In the genomic region with DNA sequence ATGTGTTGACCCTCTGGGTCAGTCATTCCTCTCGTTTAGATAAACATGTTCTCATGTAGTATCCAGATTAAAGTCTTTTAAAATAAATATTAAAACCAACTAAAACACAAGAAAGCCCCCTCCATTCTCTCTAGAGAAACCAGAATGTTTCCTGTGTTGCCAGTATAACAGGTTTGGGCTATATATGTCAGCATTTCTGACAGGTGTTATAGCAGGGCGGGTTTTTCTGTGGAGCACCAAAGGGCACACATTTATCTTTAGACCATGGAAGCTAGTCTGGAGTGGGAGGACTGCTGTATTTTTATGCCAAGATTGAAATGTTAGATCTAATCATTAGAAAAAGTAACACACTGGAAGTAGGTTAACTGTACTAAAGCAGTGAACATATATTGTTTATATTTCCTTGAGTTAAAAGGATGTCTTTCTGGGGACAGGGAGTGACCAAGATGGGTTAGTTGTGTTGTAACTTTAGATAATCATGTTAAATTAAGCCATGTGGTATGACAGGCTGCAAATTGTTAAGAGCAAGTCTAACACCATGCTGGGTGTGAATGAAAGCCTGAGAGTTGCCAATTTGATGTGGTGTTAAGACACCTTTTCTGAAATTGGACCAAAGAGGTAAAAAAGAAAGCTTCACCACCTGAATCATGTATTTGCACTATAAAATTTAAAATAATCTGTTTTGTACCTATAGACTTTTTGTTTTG, we compare ENCODE assay signal across 38 cellular contexts. TPM values are rescaled to one million over a fixed set of nuclear protein-coding genes. Genes with fewer than 3 reads are reported as not detected.
"Had no signal": no experiment of that assay in that cellular context is flagged by ENCODE, and none has a peak within 500 bp of the region (broad histone marks: within the 10 kb centered on the region; RNA-seq: fewer than 3 reads in every experiment).

No MANE protein-coding gene starts in this region.

- H3K4me3 ChIP-seq: adrenal gland, body of pancreas, K562 had no signal

- FAIRE-seq: astrocyte, bronchial epithelial cell, K562, RCC 7860 had no signal

- ATAC-seq: activated naive CD4-positive, alpha-beta T cell treated with anti-CD3 and anti-CD28 coated beads, Interleukin-2, amount 50 U/mL, for 72 hours; activated T-cell treated with anti-CD3 and anti-CD28 coated beads, Interleukin-2, amount 50 U/mL, for 4 hours; body of pancreas; K562; PC-3; Right ventricle myocardium inferior; SK-N-SH treated with all-trans-retinoic acid at 6 μM for 48 hours; T-cell had no signal

- H3K36me3 Mint-ChIP-seq: activated naive CD4-positive, alpha-beta T cell treated with anti-CD3 and anti-CD28 coated beads, Interleukin-2, amount 50 U/mL, for 72 hours had no signal

- DNase-seq: activated B cell treated with CpG ODN at 0.5 μM for 24 hours; activated CD4-positive, alpha-beta memory T cell treated with anti-CD3 and anti-CD28 coated beads for 36 hours; activated CD4-positive, alpha-beta T cell treated with anti-CD3 and anti-CD28 coated beads for 4 hours; activated CD4-positive, alpha-beta T cell treated with anti-CD3 and anti-CD28 coated beads, Interleukin-2, amount 50 U/mL, for 1 hour; activated CD4-positive, CD25-positive, alpha-beta regulatory T cell treated with anti-CD3 and anti-CD28 coated beads, Interleukin-2, amount 50 U/mL, for 72 hours; activated CD8-positive, alpha-beta memory T cell treated with anti-CD3 and anti-CD28 coated beads, Interleukin-2, amount 50 U/mL, for 4 hours; activated gamma-delta T cell treated with Interleukin-2 at 50 U/mL for 16 hours; activated naive CD4-positive, alpha-beta T cell treated with anti-CD3 and anti-CD28 coated beads for 36 hours; activated T-cell treated with anti-CD3 and anti-CD28 coated beads for 4 hours; activated T-cell treated with anti-CD3 and anti-CD28 coated beads, Interleukin-2, amount 50 U/mL, for 4 hours; adrenal gland; body of pancreas; caudate nucleus; NCI-H1105; NCI-H1417 treated with DMSO at 0.1 percent for 48 hours; NCI-H1694; NCI-H2029; NCI-H2107; NCI-H2171; NCI-H510A; NCI-H526; NCI-H748 treated with DMSO at 0.1 percent for 48 hours; NK-92 treated with Interleukin-12 subunit alpha and Interleukin-12 subunit beta, amount 100 ng/mL, for 24 hours; PC-3; SIG-M5; T-cell; T-helper 2 cell; T-helper 9 cell had no signal

- H3K4me1 ChIP-seq: body of pancreas had no signal

- H3K27ac Mint-ChIP-seq: activated B cell treated with CpG ODN at 0.5 μM for 24 hours; activated CD4-positive, alpha-beta memory T cell treated with anti-CD3 and anti-CD28 coated beads for 36 hours; activated naive CD4-positive, alpha-beta T cell treated with anti-CD3 and anti-CD28 coated beads for 36 hours; activated naive CD4-positive, alpha-beta T cell treated with anti-CD3 and anti-CD28 coated beads, Interleukin-2, amount 50 U/mL, for 72 hours; activated T-helper 1 cell treated with anti-CD3 and anti-CD28 coated beads, Interleukin-12 subunit alpha, Interleukin-12 subunit beta, Interleukin-2, Interleukin-4 antibody, amounts not matched to agents 30 ng/mL and 10 ng/mL and 1 ng/mL, durations not matched to agents 14 hours and 24 hours and 36 hours; T-cell had no signal

- H3K27me3 ChIP-seq: adrenal gland, body of pancreas had no signal

- H3K4me3 Mint-ChIP-seq: activated B cell treated with CpG ODN at 0.5 μM for 24 hours; activated CD4-positive, alpha-beta memory T cell treated with anti-CD3 and anti-CD28 coated beads for 36 hours; activated naive CD4-positive, alpha-beta T cell treated with anti-CD3 and anti-CD28 coated beads for 36 hours; activated T-cell treated with anti-CD3 and anti-CD28 coated beads, Interleukin-2, amount 50 U/mL, for 4 hours; activated T-helper 1 cell treated with anti-CD3 and anti-CD28 coated beads, Interleukin-12 subunit alpha, Interleukin-12 subunit beta, Interleukin-2, Interleukin-4 antibody, amounts not matched to agents 30 ng/mL and 10 ng/mL and 1 ng/mL, durations not matched to agents 14 hours and 24 hours and 36 hours; T-cell had no signal

- H3K9me3 ChIP-seq: adrenal gland, body of pancreas had no signal

- H3K9me3 Mint-ChIP-seq: activated B cell treated with CpG ODN at 0.5 μM for 24 hours; activated CD4-positive, alpha-beta memory T cell treated with anti-CD3 and anti-CD28 coated beads for 36 hours; activated naive CD4-positive, alpha-beta T cell treated with anti-CD3 and anti-CD28 coated beads for 36 hours; activated naive CD4-positive, alpha-beta T cell treated with anti-CD3 and anti-CD28 coated beads, Interleukin-2, amount 50 U/mL, for 72 hours; activated T-cell treated with anti-CD3 and anti-CD28 coated beads, Interleukin-2, amount 50 U/mL, for 4 hours; activated T-helper 1 cell treated with anti-CD3 and anti-CD28 coated beads, Interleukin-12 subunit alpha, Interleukin-12 subunit beta, Interleukin-2, Interleukin-4 antibody, amounts not matched to agents 30 ng/mL and 10 ng/mL and 1 ng/mL, durations not matched to agents 14 hours and 24 hours and 36 hours; T-cell had no signal

- H3K27ac ChIP-seq: adrenal gland, body of pancreas, RWPE1, VCaP had no signal

- H3K27me3 Mint-ChIP-seq: activated B cell treated with CpG ODN at 0.5 μM for 24 hours; activated CD4-positive, alpha-beta memory T cell treated with anti-CD3 and anti-CD28 coated beads for 36 hours; T-cell had no signal

RNA-seq across cellular contexts. Expression of gene ACOX2, which starts 29.5 kb away (rescaled TPM):
- total RNA-seq: activated B cell treated with CpG ODN at 0.5 μM for 24 hours; activated CD4-positive, alpha-beta memory T cell treated with anti-CD3 and anti-CD28 coated beads for 36 hours; activated naive CD4-positive, alpha-beta T cell treated with anti-CD3 and anti-CD28 coated beads for 36 hours; activated naive CD4-positive, alpha-beta T cell treated with anti-CD3 and anti-CD28 coated beads, Interleukin-2, amount 50 U/mL, for 72 hours; activated T-cell treated with anti-CD3 and anti-CD28 coated beads, Interleukin-2, amount 50 U/mL, for 4 hours; activated T-helper 1 cell treated with anti-CD3 and anti-CD28 coated beads, Interleukin-12 subunit alpha, Interleukin-12 subunit beta, Interleukin-2, Interleukin-4 antibody, amounts not matched to agents 30 ng/mL and 10 ng/mL and 1 ng/mL, durations not matched to agents 14 hours and 24 hours and 36 hours; K562 had no signal
